17 cellular contexts compared by ENCODE assay signal in genomic region chrX:28876901-28877300, GRCh38.
DNase-seq lines count a peak whose midpoint lies in the region; ATAC-seq and TF ChIP-seq lines count a peak whose summit lies in the region.
"Had no signal": no experiment of that assay in that cellular context is flagged by ENCODE, and none has a peak within 500 bp of the region (broad histone marks: within the 10 kb centered on the region; RNA-seq: fewer than 3 reads in every experiment).

No MANE protein-coding gene starts in this region.

- peaks cover 39% of the 10 kb centered on the region for H3K4me1 Mint-ChIP-seq in brain
- H3K4me1 Mint-ChIP-seq: B cell; CD4-positive, CD25-positive, alpha-beta regulatory T cell; GM23338 had no signal

- H3K27me3 Mint-ChIP-seq in brain, result no peaks in the 10 kb centered on the region
- H3K27me3 Mint-ChIP-seq: B cell; CD4-positive, CD25-positive, alpha-beta regulatory T cell had no signal

- in situ Hi-C loops in gastrocnemius medialis (cut with MboI; ENCODE audit: low sequenced_read_pairs in 4 of 4), result no loop called here

- no peak overlapping the region for H3K4me3 ChIP-seq in dorsolateral prefrontal cortex
- no peak overlapping the region for H3K4me3 ChIP-seq in gastrocnemius medialis
- no peak overlapping the region for H3K4me3 ChIP-seq in MG63
- H3K4me3 ChIP-seq: BLaER1, GM23338 had no signal

- H3K9me3 Mint-ChIP-seq in brain, result peaks cover 4 to 10% (median 9%) of the 10 kb centered on the region in 5 experiments
- H3K9me3 Mint-ChIP-seq: CD8-positive, alpha-beta T cell; GM23338 had no signal

- H3K9me3 ChIP-seq in gastrocnemius medialis (no peaks in the 10 kb centered on the region), MG63 (no peaks in the 10 kb centered on the region)
- H3K9me3 ChIP-seq: BLaER1, Caco-2 had no signal

- peaks cover 0 to 7% of the 10 kb centered on the region in 2 donors for H3K4me1 ChIP-seq in gastrocnemius medialis
- H3K4me1 ChIP-seq: BLaER1, Caco-2 had no signal

- peak; percentile 39 to 61 for ATAC-seq in gastrocnemius medialis
- ATAC-seq in GM18870 (IDR thresholded peaks at IDR 0.05; ENCODE audit: unreplicated experiment), result no peak
- ATAC-seq: CD8-positive, alpha-beta T cell; GM23338; HCT116 had no signal

- peaks cover 0 to 35% (median 0%) of the 10 kb centered on the region in 45 donors for H3K27me3 ChIP-seq in dorsolateral prefrontal cortex
- H3K27me3 ChIP-seq in gastrocnemius medialis, result no peaks in the 10 kb centered on the region
- no peaks in the 10 kb centered on the region for H3K27me3 ChIP-seq in MG63
- H3K27me3 ChIP-seq: BLaER1 had no signal

- H3K27ac Mint-ChIP-seq in brain, result peak overlapping the region in 3 of 5 experiments; percentile 58 to 83 (median 67)
- H3K27ac Mint-ChIP-seq: B cell; CD4-positive, CD25-positive, alpha-beta regulatory T cell; CD8-positive, alpha-beta T cell; GM23338; H9 had no signal

- H3K27ac ChIP-seq in dorsolateral prefrontal cortex (peak overlapping the region in 46 of 59 donors; percentile 1 to 84 (median 48)), gastrocnemius medialis (peak overlapping the region in 3 of 4 donors; percentile 31 to 43 (median 31))
- H3K27ac ChIP-seq: BLaER1, C4-2B had no signal

- peaks cover 5% of the 10 kb centered on the region for H3K36me3 Mint-ChIP-seq in brain
- H3K36me3 Mint-ChIP-seq: CD4-positive, CD25-positive, alpha-beta regulatory T cell; CD8-positive, alpha-beta T cell had no signal

- H3K36me3 ChIP-seq in gastrocnemius medialis, result no peaks in the 10 kb centered on the region
- no peaks in the 10 kb centered on the region for H3K36me3 ChIP-seq in MG63
- H3K36me3 ChIP-seq: BLaER1 had no signal

- DNase-seq in dorsolateral prefrontal cortex (no peak), gastrocnemius medialis (no peak), HuH-7.5 (ENCODE audit: low spot score) (no peak), MG63 (no peak)
- DNase-seq: Caco-2; CD4-positive, CD25-positive, alpha-beta regulatory T cell; CD8-positive, alpha-beta T cell; DMS153; DND-41; H9 had no signal

- intact Hi-C loops in dorsolateral prefrontal cortex (cut with DNase I), result no loop called here
- intact Hi-C loops in gastrocnemius medialis (cut with DNase I; ENCODE audit: low total_unique reads), result no loop called here

- no peak for TF ChIP-seq POLR2A in gastrocnemius medialis (IDR thresholded peaks at IDR 0.05)

- H3K4me3 Mint-ChIP-seq in brain, result peak overlapping the region in 1 of 5 experiments; percentile 32
- H3K4me3 Mint-ChIP-seq: B cell; CD4-positive, CD25-positive, alpha-beta regulatory T cell; CD8-positive, alpha-beta T cell; GM23338; H9 had no signal

- TF ChIP-seq CTCF in brain (conservative IDR thresholded peaks at IDR 0.05) (no peak), dorsolateral prefrontal cortex (IDR thresholded peaks at IDR 0.05 in 54 of 56, conservative IDR thresholded peaks at IDR 0.05 in 2 of 56; ENCODE audit: low read depth in 1 of 56, partially characterized antibody in 56 of 56) (no peak), gastrocnemius medialis (IDR thresholded peaks at IDR 0.05 in 4 of 5, conservative IDR thresholded peaks at IDR 0.05 in 1 of 5) (no peak)
